Comparison of ENCODE assay signal across 23 cellular contexts in genomic region chr19:8915997-8916396, GRCh38.
"Had no signal": no experiment of that assay in that cellular context is flagged by ENCODE, and none has a peak within 500 bp of the region (broad histone marks: within the 10 kb centered on the region; RNA-seq: fewer than 3 reads in every experiment).

No MANE protein-coding gene starts in this region.

- H3K27me3 ChIP-seq: esophagus muscularis mucosa, foreskin keratinocyte, heart right ventricle, left lung had no signal

- DNase-seq: dermis blood vessel endothelial cell; dorsolateral prefrontal cortex; effector CD4-positive, alpha-beta T cell; effector memory CD4-positive, alpha-beta T cell; foreskin keratinocyte; head of caudate nucleus; heart right ventricle; hippocampal formation; left cardiac atrium; left lung; left ventricle myocardium superior; lower lobe of right lung; mesenchymal stem cell; mucosa of descending colon; naive B cell had no signal

- FAIRE-seq: colon, endothelial cell of umbilical vein, frontal cortex, islet of Langerhans, keratinocyte had no signal

- H3K4me3 ChIP-seq: coronary artery, dorsolateral prefrontal cortex, esophagus muscularis mucosa, gastroesophageal sphincter, heart right ventricle, left lung, lower lobe of right lung, mucosa of descending colon had no signal

- H3K36me3 ChIP-seq: esophagus muscularis mucosa, gastroesophageal sphincter, heart right ventricle, left lung, lower lobe of right lung had no signal

- H3K9me3 ChIP-seq: heart right ventricle, lower lobe of right lung had no signal

- H3K27ac ChIP-seq: coronary artery, dorsolateral prefrontal cortex, esophagus muscularis mucosa, foreskin keratinocyte, gastroesophageal sphincter, heart right ventricle, left lung, lower lobe of right lung had no signal

- ATAC-seq: foreskin keratinocyte, gastroesophageal sphincter, heart right ventricle, left cardiac atrium, left lung, left ventricle myocardium superior, lower lobe of right lung, mucosa of descending colon had no signal

- H3K4me1 ChIP-seq: esophagus muscularis mucosa, foreskin keratinocyte, gastroesophageal sphincter, heart right ventricle, left lung, lower lobe of right lung had no signal
